ENCODE assay signal across 9 cellular contexts in genomic region chr16:85462405-85463227, GRCh38.
DNase-seq lines count a peak whose midpoint lies in the region; ATAC-seq and TF ChIP-seq lines count a peak whose summit lies in the region.
"Had no signal": no experiment of that assay in that cellular context is flagged by ENCODE, and none has a peak within 500 bp of the region (broad histone marks: within the 10 kb centered on the region; RNA-seq: fewer than 3 reads in every experiment).

No MANE protein-coding gene starts in this region.

- H3K36me3 Mint-ChIP-seq in activated T-cell treated with anti-CD3 and anti-CD28 coated beads, Interleukin-2, amount 50 U/mL, for 72 hours (ENCODE audit: insufficient read depth in 2 of 2): no peaks in the 10 kb centered on the region

- DNase-seq in DMS79 treated with DMSO at 0.1 percent for 48 hours (lab: John Stamatoyannopoulos, UW) (peak; percentile 72), NCI-H187 (lab: John Stamatoyannopoulos, UW) (peak; percentile 83 to 84), iPS-NIHi7 (ENCODE audit: extremely low spot score) (peak; percentile 63), testis (peak; percentile 83)
- DNase-seq in activated T-cell treated with anti-CD3 and anti-CD28 coated beads, Interleukin-2, amount 50 U/mL, for 72 hours: peak in 1 of 2 donors; percentile 14

- H3K27me3 Mint-ChIP-seq in activated T-cell treated with anti-CD3 and anti-CD28 coated beads, Interleukin-2, amount 50 U/mL, for 72 hours (ENCODE audit: low read depth): peaks cover 31% of the 10 kb centered on the region

- peaks cover 81% of the 10 kb centered on the region for H3K4me1 ChIP-seq in testis

- intact Hi-C loops in testis (cut with DNase I; ENCODE audit: low total_unique reads): no loop called here

- H3K4me3 ChIP-seq in testis: peak overlapping the region; percentile 49 to 66

- no peaks in the 10 kb centered on the region for H3K27me3 ChIP-seq in testis

- no peaks in the 10 kb centered on the region for H3K9me3 ChIP-seq in testis

- H3K27ac ChIP-seq in testis: peak overlapping the region; percentile 52 to 58
- H3K27ac ChIP-seq: epithelial cell of prostate had no signal

- peaks cover 11% of the 10 kb centered on the region for H3K4me1 Mint-ChIP-seq in activated T-cell treated with anti-CD3 and anti-CD28 coated beads, Interleukin-2, amount 50 U/mL, for 72 hours (ENCODE audit: low read depth)

- peak overlapping the region; percentile 83 to 85 for H3K4me3 Mint-ChIP-seq in activated T-cell treated with anti-CD3 and anti-CD28 coated beads, Interleukin-2, amount 50 U/mL, for 72 hours

- no peak for TF ChIP-seq POLR2A in testis (IDR thresholded peaks at IDR 0.05)

- no peak overlapping the region for H3K27ac Mint-ChIP-seq in activated T-cell treated with anti-CD3 and anti-CD28 coated beads, Interleukin-2, amount 50 U/mL, for 72 hours

- ATAC-seq in activated T-cell treated with anti-CD3 and anti-CD28 coated beads, Interleukin-2, amount 50 U/mL, for 72 hours (replicated peaks in 1 of 2): peak; percentile 41 to 42
- ATAC-seq in HG03159 (IDR thresholded peaks at IDR 0.05; ENCODE audit: unreplicated experiment) (no peak), GM18870 (IDR thresholded peaks at IDR 0.05; ENCODE audit: unreplicated experiment) (no peak), GM21529 (IDR thresholded peaks at IDR 0.05; ENCODE audit: unreplicated experiment) (no peak)

- H3K9me3 Mint-ChIP-seq in activated T-cell treated with anti-CD3 and anti-CD28 coated beads, Interleukin-2, amount 50 U/mL, for 72 hours: no peaks in the 10 kb centered on the region

- no peaks in the 10 kb centered on the region for H3K36me3 ChIP-seq in testis (ENCODE audit: low read depth, missing control alignments)

- TF ChIP-seq CTCF in testis (IDR thresholded peaks at IDR 0.05): no peak

- 1 to 5% methylated on average over 19 to 21 of the region's 85 CpGs for WGBS in testis, 2 donors

Comparison
In these comparisons a context has a peak if more than half of its experiments do, and no peak if none do; other contexts are left out.
1. ATAC-seq: peak in activated T-cell treated with anti-CD3 and anti-CD28 coated beads, Interleukin-2, amount 50 U/mL, for 72 hours (2 of 2); none in HG03159 (single experiment), GM18870 (single experiment) and GM21529 (single experiment).